In the genomic region with DNA sequence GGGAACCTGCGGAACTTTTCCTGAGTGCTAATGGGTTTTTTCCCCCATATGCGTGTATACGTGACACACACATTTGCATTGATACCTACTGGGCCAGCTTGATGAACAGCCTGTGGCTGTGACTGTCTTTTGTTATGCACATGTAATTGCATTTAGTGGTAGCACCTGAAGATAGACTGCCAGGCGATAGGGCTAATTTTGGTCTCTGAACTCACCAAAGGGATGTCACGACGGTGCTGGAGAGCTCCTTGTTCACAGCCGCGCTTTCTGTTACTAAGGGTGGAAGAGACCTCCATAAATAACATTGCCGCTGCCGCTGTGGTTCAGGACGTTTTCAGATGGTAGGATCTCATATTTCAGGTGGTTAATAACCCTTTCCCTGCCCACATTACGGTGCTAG, we compare ENCODE assay signal across 18 cellular contexts.
A peak's percentile ranks its signal among the peaks of the same experiment; 100 is the strongest.
DNase-seq lines count a peak whose midpoint lies in the region; ATAC-seq and TF ChIP-seq lines count a peak whose summit lies in the region.
"Had no signal": no experiment of that assay in that cellular context is flagged by ENCODE, and none has a peak within 500 bp of the region (broad histone marks: within the 10 kb centered on the region; RNA-seq: fewer than 3 reads in every experiment).

No MANE protein-coding gene starts in this region.

- H3K27me3 Mint-ChIP-seq in glutamatergic neuron (ENCODE audit: unreplicated experiment) = no peaks in the 10 kb centered on the region
- no peaks in the 10 kb centered on the region for H3K27me3 Mint-ChIP-seq in stimulated activated naive B cell treated with anti-CD40 and anti-IgM and Interleukin-4, amounts not matched to agents 10 μg/mL and 1 μg/mL and 100 μg/mL, for 72 hours

- H3K4me1 ChIP-seq in cardiac muscle cell (ENCODE audit: low read depth) = peaks cover 25% of the 10 kb centered on the region
- peaks cover 0 to 27% (median 12%) of the 10 kb centered on the region in 9 donors for H3K4me1 ChIP-seq in heart right ventricle

- DNase-seq in cardiac muscle cell (ENCODE audit: low read depth in 1 of 2, low spot score in 1 of 2) (peak in 1 of 2 donors; percentile 76), heart right ventricle (no peak), NCI-H187 treated with DMSO at 0.1 percent for 48 hours (lab: John Stamatoyannopoulos, UW) (peak; percentile 28), glutamatergic neuron (no peak), GDM1 (lab: John Stamatoyannopoulos, UW) (no peak)
- no peak for DNase-seq in stimulated activated naive B cell treated with anti-CD40 and anti-IgM and Interleukin-4, amounts not matched to agents 10 μg/mL and 1 μg/mL and 100 μg/mL, for 72 hours
- DNase-seq in stimulated activated CD4-positive, alpha-beta T cell treated with anti-CD3 and anti-CD28 coated beads, Interleukin-15, amount 100 ng/mL, for 24 hours = no peak
- DNase-seq in stimulated activated CD4-positive, alpha-beta T cell treated with anti-CD3 and anti-CD28 coated beads, Interleukin-2, amount 100 ng/mL, for 48 hours = no peak
- DNase-seq: dermis blood vessel endothelial cell; GM23248; head of caudate nucleus; left ventricle myocardium superior; natural killer cell; NCI-H1048; retina; stimulated activated CD4-positive, alpha-beta T cell treated with anti-CD3 and anti-CD28 coated beads, Interleukin-2, amount 100 ng/mL, for 24 hours had no signal

- H3K36me3 ChIP-seq in cardiac muscle cell (no peaks in the 10 kb centered on the region), heart right ventricle (no peaks in the 10 kb centered on the region)
- H3K36me3 ChIP-seq: esophagus muscularis mucosa, tibial nerve had no signal

- WGBS in heart right ventricle, 2 donors = 51 to 67% methylated on average over 12 of the region's 12 CpGs

- peak overlapping the region; percentile 11 for H3K27ac Mint-ChIP-seq in glutamatergic neuron (ENCODE audit: unreplicated experiment)
- peak overlapping the region; percentile 57 for H3K27ac Mint-ChIP-seq in stimulated activated naive B cell treated with anti-CD40 and anti-IgM and Interleukin-4, amounts not matched to agents 10 μg/mL and 1 μg/mL and 100 μg/mL, for 72 hours
- H3K27ac Mint-ChIP-seq: natural killer cell had no signal

- H3K36me3 Mint-ChIP-seq in glutamatergic neuron (ENCODE audit: unreplicated experiment) = no peaks in the 10 kb centered on the region
- peaks cover 6 to 28% of the 10 kb centered on the region in 2 donors for H3K36me3 Mint-ChIP-seq in stimulated activated naive B cell treated with anti-CD40 and anti-IgM and Interleukin-4, amounts not matched to agents 10 μg/mL and 1 μg/mL and 100 μg/mL, for 72 hours
- H3K36me3 Mint-ChIP-seq: natural killer cell had no signal

- H3K4me3 Mint-ChIP-seq in glutamatergic neuron (ENCODE audit: unreplicated experiment) = no peak overlapping the region
- H3K4me3 Mint-ChIP-seq in stimulated activated naive B cell treated with anti-CD40 and anti-IgM and Interleukin-4, amounts not matched to agents 10 μg/mL and 1 μg/mL and 100 μg/mL, for 72 hours = peak overlapping the region; percentile 65 to 75
- H3K4me3 Mint-ChIP-seq: natural killer cell had no signal

- TF ChIP-seq CTCF in cardiac muscle cell (IDR thresholded peaks at IDR 0.05; ENCODE audit: low read depth, low read length) (no peak), heart right ventricle (IDR thresholded peaks at IDR 0.05) (no peak), glutamatergic neuron (IDR thresholded peaks at IDR 0.05; ENCODE audit: partially characterized antibody, unreplicated experiment) (no peak)

- H3K4me3 ChIP-seq in cardiac muscle cell (no peak overlapping the region), heart right ventricle (no peak overlapping the region)
- H3K4me3 ChIP-seq: esophagus muscularis mucosa, GM23248, tibial nerve had no signal

- ATAC-seq in heart right ventricle = no peak
- peak; percentile 56 to 63 for ATAC-seq in stimulated activated naive B cell treated with anti-CD40 and anti-IgM and Interleukin-4, amounts not matched to agents 10 μg/mL and 1 μg/mL and 100 μg/mL, for 72 hours (replicated peaks)
- ATAC-seq: left ventricle myocardium superior, natural killer cell had no signal

- H3K9me3 ChIP-seq in cardiac muscle cell (ENCODE audit: low read depth) (no peaks in the 10 kb centered on the region), heart right ventricle (peaks cover 0 to 5% (median 0%) of the 10 kb centered on the region in 11 donors)
- H3K9me3 ChIP-seq: esophagus muscularis mucosa, tibial nerve had no signal

- no peaks in the 10 kb centered on the region for H3K27me3 ChIP-seq in cardiac muscle cell
- H3K27me3 ChIP-seq in heart right ventricle = no peaks in the 10 kb centered on the region
- H3K27me3 ChIP-seq: esophagus muscularis mucosa, tibial nerve had no signal

- intact Hi-C loops in heart right ventricle (cut with DNase I) = loop anchor here in 1 of 10 donors (10.0 kb wide), 1 partner anchor 218 kb away; no protein-coding TSS in a partner anchor

- peaks cover 7% of the 10 kb centered on the region for H3K9me3 Mint-ChIP-seq in glutamatergic neuron (ENCODE audit: unreplicated experiment)
- H3K9me3 Mint-ChIP-seq in stimulated activated naive B cell treated with anti-CD40 and anti-IgM and Interleukin-4, amounts not matched to agents 10 μg/mL and 1 μg/mL and 100 μg/mL, for 72 hours = peaks cover 4 to 6% of the 10 kb centered on the region in 2 donors
- H3K9me3 Mint-ChIP-seq: natural killer cell had no signal

- peaks cover 23% of the 10 kb centered on the region for H3K4me1 Mint-ChIP-seq in glutamatergic neuron (ENCODE audit: low read depth, unreplicated experiment)
- peaks cover 44 to 85% of the 10 kb centered on the region in 2 donors for H3K4me1 Mint-ChIP-seq in stimulated activated naive B cell treated with anti-CD40 and anti-IgM and Interleukin-4, amounts not matched to agents 10 μg/mL and 1 μg/mL and 100 μg/mL, for 72 hours

- peak overlapping the region; percentile 19 for H3K27ac ChIP-seq in cardiac muscle cell
- H3K27ac ChIP-seq in heart right ventricle = no peak overlapping the region
- H3K27ac ChIP-seq: esophagus muscularis mucosa, GM23248, tibial nerve had no signal

Comparison
In these comparisons a context has a peak if more than half of its experiments do, and no peak if none do; other contexts are left out.
1. ATAC-seq: peak in stimulated activated naive B cell treated with anti-CD40 and anti-IgM and Interleukin-4, amounts not matched to agents 10 μg/mL and 1 μg/mL and 100 μg/mL, for 72 hours (2 of 2); none in heart right ventricle (0 of 8).